ENCODE assay signal across 28 cellular contexts in genomic region chrX:22406332-22406731, GRCh38.
"Had no signal": no experiment of that assay in that cellular context is flagged by ENCODE, and none has a peak within 500 bp of the region (broad histone marks: within the 10 kb centered on the region; RNA-seq: fewer than 3 reads in every experiment).

No MANE protein-coding gene starts in this region.

- H3K9me3 ChIP-seq: gastroesophageal sphincter, heart left ventricle, left lung, right atrium auricular region, suprapubic skin, transverse colon, upper lobe of right lung, uterus had no signal

- H3K27ac ChIP-seq: dorsolateral prefrontal cortex, epithelial cell of prostate, foreskin keratinocyte, gastroesophageal sphincter, heart left ventricle, hepatocyte, left lung, neural progenitor cell, parathyroid adenoma, right atrium auricular region, suprapubic skin, transverse colon, upper lobe of right lung, uterus had no signal

- H3K4me1 ChIP-seq: foreskin keratinocyte, gastroesophageal sphincter, heart left ventricle, left lung, neural progenitor cell, parathyroid adenoma, right atrium auricular region, suprapubic skin, transverse colon, upper lobe of right lung, uterus had no signal

- H2AFZ ChIP-seq: hepatocyte, neural progenitor cell, parathyroid adenoma had no signal

- H3K36me3 ChIP-seq: gastroesophageal sphincter, heart left ventricle, left lung, neural progenitor cell, right atrium auricular region, suprapubic skin, transverse colon, upper lobe of right lung, uterus had no signal

- H3K79me2 ChIP-seq: hepatocyte, parathyroid adenoma had no signal

- H3K27me3 ChIP-seq: foreskin keratinocyte, gastroesophageal sphincter, heart left ventricle, hepatocyte, left lung, neural progenitor cell, right atrium auricular region, suprapubic skin, transverse colon, upper lobe of right lung, uterus had no signal

- DNase-seq: cortex of kidney; dorsolateral prefrontal cortex; effector CD4-positive, alpha-beta T cell; foreskin keratinocyte; heart left ventricle; left cardiac atrium; left lung; mammary epithelial cell; mesendoderm; midbrain; naive thymus-derived CD4-positive, alpha-beta T cell; stimulated activated CD4-positive, alpha-beta T cell treated with anti-CD3 and anti-CD28 coated beads, Interleukin-12 subunit alpha, Interleukin-12 subunit beta, amount 100 ng/mL, for 4 hours; stimulated activated CD4-positive, alpha-beta T cell treated with anti-CD3 and anti-CD28 coated beads, Interleukin-1b, Interleukin-23, amount 100 ng/mL, for 48 hours; stimulated activated CD4-positive, alpha-beta T cell treated with anti-CD3 and anti-CD28 coated beads, Interleukin-4, amount 100 ng/mL, for 1 hour; stimulated activated CD8-positive, alpha-beta memory T cell treated with anti-CD3 and anti-CD28 coated beads, Interleukin-4, amount 100 ng/mL, for 48 hours; stimulated activated naive CD4-positive, alpha-beta T cell; stimulated activated naive CD8-positive, alpha-beta T cell treated with anti-CD3 and anti-CD28 coated beads, Interleukin-15, amount 100 ng/mL, for 72 hours; transverse colon; upper lobe of right lung; uterus had no signal

- H3K4me3 ChIP-seq: dorsolateral prefrontal cortex, gastroesophageal sphincter, heart left ventricle, hepatocyte, left lung, neural progenitor cell, right atrium auricular region, smooth muscle cell, suprapubic skin, transverse colon, upper lobe of right lung, uterus had no signal

- H3K9ac ChIP-seq: neural progenitor cell, parathyroid adenoma had no signal
